Comparison of ENCODE assay signal across 28 cellular contexts in genomic region chr6:123462141-123462540, GRCh38.
"Had no signal": no experiment of that assay in that cellular context is flagged by ENCODE, and none has a peak within 500 bp of the region (broad histone marks: within the 10 kb centered on the region; RNA-seq: fewer than 3 reads in every experiment).

No MANE protein-coding gene starts in this region.

- H3K9me3 ChIP-seq: lower lobe of right lung, right atrium auricular region, sigmoid colon, spleen, thoracic aorta, transverse colon, upper lobe of right lung, uterus had no signal

- H3K4me1 ChIP-seq: lower lobe of right lung, neural progenitor cell, right atrium auricular region, sigmoid colon, spleen, transverse colon, upper lobe of right lung, uterus had no signal

- H3K4me1 Mint-ChIP-seq: immature natural killer cell; naive B cell; stimulated activated memory B cell treated with anti-CD40 and anti-IgM and Interleukin-4, amounts not matched to agents 10 μg/mL and 1 μg/mL and 100 μg/mL, for 72 hours had no signal

- H3K4me3 ChIP-seq: coronary artery, dorsolateral prefrontal cortex, lower lobe of right lung, neural progenitor cell, right atrium auricular region, sigmoid colon, spleen, thoracic aorta, transverse colon, upper lobe of right lung, uterus had no signal

- DNase-seq: dorsolateral prefrontal cortex; effector CD4-positive, alpha-beta T cell; foreskin fibroblast; hypothalamus; immature natural killer cell; islet precursor cell; kidney glomerular epithelial cell; left colon; left ventricle myocardium superior; lower lobe of right lung; naive B cell; sigmoid colon; spleen; stimulated activated CD4-positive, alpha-beta T cell treated with anti-CD3 and anti-CD28 coated beads, Interleukin-4, amount 100 ng/mL, for 4 hours; stimulated activated naive CD8-positive, alpha-beta T cell treated with anti-CD3 and anti-CD28 coated beads, Interleukin-15, Interleukin-2, amounts not matched to agents 100 U/mL and 50 U/mL, for 24 hours; transverse colon; upper lobe of right lung; uterus had no signal

- H2AFZ ChIP-seq: neural progenitor cell, parathyroid adenoma had no signal

- H3K36me3 Mint-ChIP-seq: immature natural killer cell; naive B cell; natural killer cell treated with Interleukin-12 subunit alpha and Interleukin-12 subunit beta and Interleukin-15 and Interleukin-18, amount 100 ng/mL, for 72 hours; neural progenitor cell; stimulated activated memory B cell treated with anti-CD40 and anti-IgM and Interleukin-4, amounts not matched to agents 10 μg/mL and 1 μg/mL and 100 μg/mL, for 72 hours had no signal

- H3K27ac ChIP-seq: coronary artery, dorsolateral prefrontal cortex, epithelial cell of prostate, lower lobe of right lung, neural progenitor cell, parathyroid adenoma, right atrium auricular region, sigmoid colon, spleen, thoracic aorta, transverse colon, upper lobe of right lung, uterus had no signal

- H3K9me3 Mint-ChIP-seq: naive B cell; neural progenitor cell; stimulated activated memory B cell treated with anti-CD40 and anti-IgM and Interleukin-4, amounts not matched to agents 10 μg/mL and 1 μg/mL and 100 μg/mL, for 72 hours had no signal

- H3K4me2 ChIP-seq: neural progenitor cell had no signal

- H3K9ac ChIP-seq: neural progenitor cell, parathyroid adenoma had no signal

- H3K27me3 ChIP-seq: neural progenitor cell, right atrium auricular region, sigmoid colon, spleen, transverse colon, upper lobe of right lung, uterus had no signal

- ATAC-seq: esophagus mucosa; left colon; left ventricle myocardium superior; lower lobe of right lung; natural killer cell treated with Interleukin-12 subunit alpha and Interleukin-12 subunit beta and Interleukin-15 and Interleukin-18, amount 100 ng/mL, for 72 hours; stimulated activated memory B cell treated with anti-CD40 and anti-IgM and Interleukin-4, amounts not matched to agents 10 μg/mL and 1 μg/mL and 100 μg/mL, for 72 hours; stimulated activated naive CD8-positive, alpha-beta T cell treated with anti-CD3 and anti-CD28 coated beads, Interleukin-15, Interleukin-2, amounts not matched to agents 100 U/mL and 50 U/mL, for 24 hours; upper lobe of right lung had no signal

- H3K27ac Mint-ChIP-seq: immature natural killer cell; naive B cell; natural killer cell treated with Interleukin-12 subunit alpha and Interleukin-12 subunit beta and Interleukin-15 and Interleukin-18, amount 100 ng/mL, for 72 hours; neural progenitor cell; progenitor cell of endocrine pancreas; stimulated activated memory B cell treated with anti-CD40 and anti-IgM and Interleukin-4, amounts not matched to agents 10 μg/mL and 1 μg/mL and 100 μg/mL, for 72 hours had no signal

- H3K4me3 Mint-ChIP-seq: immature natural killer cell; naive B cell; natural killer cell treated with Interleukin-12 subunit alpha and Interleukin-12 subunit beta and Interleukin-15 and Interleukin-18, amount 100 ng/mL, for 72 hours; neural progenitor cell; stimulated activated memory B cell treated with anti-CD40 and anti-IgM and Interleukin-4, amounts not matched to agents 10 μg/mL and 1 μg/mL and 100 μg/mL, for 72 hours had no signal

- H3K79me2 ChIP-seq: parathyroid adenoma had no signal

- H3K27me3 Mint-ChIP-seq: naive B cell; natural killer cell treated with Interleukin-12 subunit alpha and Interleukin-12 subunit beta and Interleukin-15 and Interleukin-18, amount 100 ng/mL, for 72 hours; progenitor cell of endocrine pancreas; stimulated activated memory B cell treated with anti-CD40 and anti-IgM and Interleukin-4, amounts not matched to agents 10 μg/mL and 1 μg/mL and 100 μg/mL, for 72 hours had no signal

- H3K36me3 ChIP-seq: lower lobe of right lung, neural progenitor cell, right atrium auricular region, sigmoid colon, spleen, thoracic aorta, transverse colon, upper lobe of right lung, uterus had no signal
